ENCODE assay signal across 9 cellular contexts in the genomic region with DNA sequence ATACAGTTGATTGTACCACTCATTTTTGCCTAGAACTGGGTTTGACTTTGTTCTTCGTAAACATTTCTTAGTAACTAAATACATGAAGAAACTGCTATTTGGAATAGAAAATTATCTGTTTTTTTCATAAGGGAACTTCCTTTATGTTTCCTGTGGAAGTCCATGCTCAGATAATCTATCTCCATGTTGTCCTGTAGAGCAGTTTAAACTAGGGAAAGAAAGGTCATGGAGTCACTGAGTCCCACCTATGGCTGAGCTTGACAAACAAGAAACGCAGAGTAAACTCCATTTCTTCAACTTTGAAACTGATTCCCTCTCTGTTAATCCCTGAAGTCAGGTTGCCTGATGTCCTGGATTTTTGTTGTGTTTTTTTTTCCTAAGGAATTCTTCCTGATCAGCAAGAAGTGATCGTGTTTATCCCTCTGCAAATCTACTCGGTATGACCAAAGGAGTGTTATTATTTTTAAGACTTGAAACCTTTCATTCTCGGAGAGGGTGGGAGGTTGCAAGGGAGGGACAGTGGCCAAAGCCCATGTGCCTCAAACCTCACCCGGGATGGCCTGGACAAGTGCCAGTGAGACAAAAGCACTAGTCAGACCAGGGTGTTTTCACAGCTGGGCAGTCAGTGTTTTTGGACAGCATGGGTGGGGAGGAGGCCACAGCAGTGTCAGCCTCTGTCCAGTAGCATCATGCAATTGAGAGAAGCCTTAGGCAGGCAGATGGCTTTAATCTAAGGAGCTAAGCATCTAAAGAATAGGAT. TPM values are rescaled to one million over a fixed set of nuclear protein-coding genes. Genes with fewer than 3 reads are reported as not detected.
DNase-seq lines count a peak whose midpoint lies in the region; FAIRE-seq lines count a peak whose summit lies in the region.
"Had no signal": no experiment of that assay in that cellular context is flagged by ENCODE, and none has a peak within 500 bp of the region (broad histone marks: within the 10 kb centered on the region; RNA-seq: fewer than 3 reads in every experiment).

No MANE protein-coding gene starts in this region.

- FAIRE-seq in urothelium cell line (lab: Jason Lieb, UNC): peak; percentile 59

- DNase-seq in NCI-H82 treated with DMSO at 0.1 percent for 48 hours (lab: John Stamatoyannopoulos, UW; ENCODE audit: unreplicated experiment) (peak; percentile 63), dermis blood vessel endothelial cell (peak; percentile 55), left kidney (ENCODE audit: low read depth, low spot score) (peak; percentile 71), urothelium cell line (ENCODE audit: low spot score) (peak; percentile 38), middle frontal gyrus (ENCODE audit: extremely low spot score, low spot score) (no peak), NCI-H2196 treated with DMSO at 0.1 percent for 48 hours (lab: John Stamatoyannopoulos, UW; ENCODE audit: unreplicated experiment) (no peak), NCI-H2107 (lab: John Stamatoyannopoulos, UW) (no peak)
- DNase-seq: activated CD4-positive, alpha-beta memory T cell treated with anti-CD3 and anti-CD28 coated beads for 36 hours; NCI-H1092 treated with DMSO at 0.1 percent for 48 hours had no signal

RNA-seq across cellular contexts. Expression of a gene that starts 54.8 kb away (rescaled TPM):
- 1.7 and 2.9 TPM in 2 replicates for total RNA-seq in dermis blood vessel endothelial cell

Comparison
In these comparisons a context has a peak if more than half of its experiments do, and no peak if none do; other contexts are left out.
1. DNase-seq: peak in NCI-H82 treated with DMSO at 0.1 percent for 48 hours (single experiment), dermis blood vessel endothelial cell (single experiment), left kidney (single experiment) and urothelium cell line (single experiment); none in middle frontal gyrus (single experiment), NCI-H2196 treated with DMSO at 0.1 percent for 48 hours (single experiment) and NCI-H2107 (single experiment).